ENCODE assay signal across 9 cellular contexts in the genomic region with DNA sequence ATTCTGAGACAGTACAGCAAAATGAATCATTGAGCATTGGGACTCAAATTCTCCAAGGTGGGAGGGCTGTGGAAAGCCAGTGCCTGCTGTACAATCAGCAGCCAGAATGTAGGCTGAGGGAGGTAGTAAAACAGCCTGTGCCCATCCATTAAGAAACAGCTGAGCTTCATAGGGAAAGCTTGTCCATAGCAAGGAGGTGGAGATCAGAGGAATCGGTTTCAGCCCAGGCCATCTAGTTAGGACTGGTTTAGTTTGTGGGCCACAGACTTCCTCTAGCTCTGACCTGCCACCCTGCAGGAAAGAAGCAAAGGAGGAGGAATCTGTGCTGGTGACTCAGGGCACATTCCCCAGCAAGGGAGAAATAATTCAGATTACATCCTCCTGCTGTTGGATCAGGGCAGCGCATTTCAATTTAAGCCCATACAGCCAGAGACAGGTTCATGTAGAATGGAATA.
DNase-seq lines count a peak whose midpoint lies in the region; ATAC-seq, FAIRE-seq and TF ChIP-seq lines count a peak whose summit lies in the region.
"Had no signal": no experiment of that assay in that cellular context is flagged by ENCODE, and none has a peak within 500 bp of the region (broad histone marks: within the 10 kb centered on the region; RNA-seq: fewer than 3 reads in every experiment).

No MANE protein-coding gene starts in this region.

- peak; percentile 77 for TF ChIP-seq CTCF in astrocyte of the cerebellum (IDR thresholded peaks at IDR 0.05; ENCODE audit: low read depth, low read length, missing control alignments)
- TF ChIP-seq CTCF in thoracic aorta (IDR thresholded peaks at IDR 0.05), result peak; percentile 45

- no peak overlapping the region for H3K4me3 ChIP-seq in astrocyte of the cerebellum (ENCODE audit: low read depth, low read length)
- no peak overlapping the region for H3K4me3 ChIP-seq in thoracic aorta

- H3K4me1 ChIP-seq in thoracic aorta (ENCODE audit: control insufficient read depth in 1 of 2, low read depth in 2 of 2), result peaks cover 20 to 58% of the 10 kb centered on the region in 2 donors

- H3K27ac ChIP-seq in thoracic aorta, result peak overlapping the region; percentile 24 to 69

- no peaks in the 10 kb centered on the region for H3K36me3 ChIP-seq in thoracic aorta

- in situ Hi-C loops in astrocyte of the cerebellum (cut with HindIII; ENCODE audit: low sequenced_read_pairs), result no loop called here

- H3K27me3 ChIP-seq in thoracic aorta (replicated peaks; ENCODE audit: insufficient read depth), result no peaks in the 10 kb centered on the region

- no peak for FAIRE-seq in HTR-8/SVneo (lab: Jason Lieb, UNC)

- H3K9me3 ChIP-seq in thoracic aorta, result no peaks in the 10 kb centered on the region

- DNase-seq in HTR-8/SVneo (ENCODE audit: insufficient read length, low spot score) (peak; percentile 5), astrocyte of the cerebellum (ENCODE audit: low read depth) (peak; percentile 82), iPS-NIHi7 (ENCODE audit: extremely low spot score) (peak; percentile 63), thoracic aorta (ENCODE audit: low spot score) (no peak), foreskin melanocyte (no peak)
- DNase-seq: naive thymus-derived CD8-positive, alpha-beta T cell; SHP77 treated with DMSO at 0.1 percent for 48 hours had no signal

- ATAC-seq in thoracic aorta (ENCODE audit: insufficient number of reproducible peaks, low FRiP score, low read depth) (no peak), GM18861 (IDR thresholded peaks at IDR 0.05; ENCODE audit: unreplicated experiment) (no peak), HG03442 (IDR thresholded peaks at IDR 0.05; ENCODE audit: unreplicated experiment) (no peak)
- ATAC-seq: naive thymus-derived CD8-positive, alpha-beta T cell had no signal

Comparison
In these comparisons a context has a peak if more than half of its experiments do, and no peak if none do; other contexts are left out.
1. DNase-seq: peak in HTR-8/SVneo (single experiment), astrocyte of the cerebellum (single experiment) and iPS-NIHi7 (single experiment); none in thoracic aorta (single experiment) and foreskin melanocyte (single experiment).